In the genomic region with DNA sequence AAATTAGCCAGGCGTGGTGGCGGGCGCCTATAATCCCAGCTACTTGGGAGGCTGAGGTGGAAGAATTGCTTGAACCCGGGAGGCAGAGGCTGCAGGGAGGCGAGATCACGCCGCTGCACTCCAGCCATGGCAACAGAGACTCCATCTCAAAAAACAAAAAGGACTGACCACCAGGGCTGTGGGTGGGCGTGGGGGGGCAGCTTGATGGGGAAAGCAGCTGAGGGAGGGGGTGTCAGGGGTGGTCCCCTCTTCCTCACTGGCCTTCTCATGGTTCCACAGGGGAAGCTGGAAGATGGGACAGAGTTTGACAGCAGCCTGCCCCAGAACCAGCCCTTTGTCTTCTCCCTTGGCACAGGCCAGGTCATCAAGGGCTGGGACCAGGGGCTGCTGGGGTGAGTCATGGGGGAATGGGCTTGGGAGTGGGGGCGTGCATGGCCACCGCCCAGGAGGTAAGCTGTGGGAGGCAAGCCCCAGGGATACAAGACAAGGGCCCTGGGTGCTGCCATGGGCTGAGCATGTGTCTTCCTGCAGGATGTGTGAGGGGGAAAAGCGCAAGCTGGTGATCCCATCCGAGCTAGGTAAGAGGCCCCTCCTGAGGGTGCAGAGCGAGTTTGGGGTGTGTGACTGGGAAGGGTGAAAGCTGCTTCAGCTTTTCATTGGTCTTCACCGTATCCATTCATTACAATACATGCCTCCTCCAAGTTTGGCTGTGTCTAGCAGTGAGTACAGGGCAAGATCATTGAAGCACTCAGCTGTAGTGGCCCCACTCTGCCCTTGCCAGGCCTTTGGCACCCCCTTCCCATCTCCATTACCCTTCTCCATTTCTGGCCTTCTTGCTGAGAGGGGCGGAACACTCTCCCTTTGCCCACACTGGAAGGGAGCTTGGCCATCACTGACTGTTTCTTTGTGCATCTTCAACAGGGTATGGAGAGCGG, we compare ENCODE assay signal across 9 cellular contexts. TPM values are rescaled to one million over a fixed set of nuclear protein-coding genes. Genes with fewer than 3 reads are reported as not detected.
DNase-seq lines count a peak whose midpoint lies in the region; ATAC-seq, FAIRE-seq and TF ChIP-seq lines count a peak whose summit lies in the region.
"Had no signal": no experiment of that assay in that cellular context is flagged by ENCODE, and none has a peak within 500 bp of the region (broad histone marks: within the 10 kb centered on the region; RNA-seq: fewer than 3 reads in every experiment).

No MANE protein-coding gene starts in this region.

- no peaks in the 10 kb centered on the region; the same call in 1 of the 2 replicates for H3K79me2 ChIP-seq in OCI-LY1 (ENCODE audit: insufficient read depth, low read length)

- peaks cover 14% of the 10 kb centered on the region; the same call in 1 of the 2 replicates for H3F3A ChIP-seq in OCI-LY1 (ENCODE audit: insufficient read depth, low read length)

- 64 to 80% methylated on average over 16 of the region's 16 CpGs for WGBS in pancreas, 2 donors

- H3K27me3 Mint-ChIP-seq in CD8-positive, alpha-beta memory T cell, result no peaks in the 10 kb centered on the region

- peak overlapping the region; percentile 91 for H3K4me2 ChIP-seq in OCI-LY1 (ENCODE audit: low read length)

- peak overlapping the region; percentile 99 for H3K27ac ChIP-seq in CD8-positive, alpha-beta memory T cell (ENCODE audit: low read depth, low read length)
- H3K27ac ChIP-seq in OCI-LY1 (ENCODE audit: low read depth, low read length, poor library complexity, severe bottlenecking) (peak overlapping the region; percentile 73), duodenal mucosa (ENCODE audit: low read depth, low read length) (no peak overlapping the region), pancreas (peak overlapping the region; percentile 97 to 100 (median 98))

- peaks cover 39% of the 10 kb centered on the region for H3K4me1 ChIP-seq in CD8-positive, alpha-beta memory T cell (ENCODE audit: insufficient read depth, low read length)
- H3K4me1 ChIP-seq in OCI-LY1 (ENCODE audit: insufficient read depth, low read length, severe bottlenecking), result peaks cover 70% of the 10 kb centered on the region
- peaks cover 50 to 70% of the 10 kb centered on the region in 2 donors for H3K4me1 ChIP-seq in duodenal mucosa (ENCODE audit: control insufficient read depth in 1 of 2, insufficient read depth in 2 of 2, low read length in 2 of 2)
- peaks cover 23 to 46% (median 34%) of the 10 kb centered on the region in 3 donors for H3K4me1 ChIP-seq in pancreas

- peaks cover 27 to 71% (median 29%) of the 10 kb centered on the region in 3 donors for H3K4me1 Mint-ChIP-seq in CD8-positive, alpha-beta memory T cell

- intact Hi-C loops in pancreas (cut with DNase I), result no loop called here

- TF ChIP-seq CTCF in OCI-LY1 (IDR thresholded peaks at IDR 0.05; ENCODE audit: low read length) (no peak), pancreas (IDR thresholded peaks at IDR 0.05) (no peak)

- no peaks in the 10 kb centered on the region for H3K27me3 ChIP-seq in CD8-positive, alpha-beta memory T cell (ENCODE audit: insufficient read depth, low read length, poor library complexity, severe bottlenecking)
- no peaks in the 10 kb centered on the region for H3K27me3 ChIP-seq in OCI-LY1 (ENCODE audit: insufficient read depth, low read length)
- no peaks in the 10 kb centered on the region for H3K27me3 ChIP-seq in duodenal mucosa (ENCODE audit: control insufficient read depth in 1 of 2, insufficient read depth in 2 of 2, low read length in 2 of 2)
- no peaks in the 10 kb centered on the region for H3K27me3 ChIP-seq in pancreas

- H3K9ac ChIP-seq in OCI-LY1 (ENCODE audit: low read length), result peak overlapping the region; percentile 89; the same call in 1 of the 2 replicates
- peak overlapping the region in 1 of 2 donors; percentile 94 for H3K9ac ChIP-seq in duodenal mucosa (ENCODE audit: low read depth in 1 of 2, low read length in 2 of 2)

- H3K36me3 ChIP-seq in CD8-positive, alpha-beta memory T cell (ENCODE audit: insufficient read depth, low read length), result no peaks in the 10 kb centered on the region
- peaks cover 31% of the 10 kb centered on the region; the same call in 1 of the 2 replicates for H3K36me3 ChIP-seq in OCI-LY1 (ENCODE audit: insufficient read depth, low read length)
- peaks cover 0 to 12% of the 10 kb centered on the region in 2 donors for H3K36me3 ChIP-seq in duodenal mucosa (ENCODE audit: control insufficient read depth in 1 of 2, insufficient read depth in 2 of 2, low read length in 2 of 2)
- no peaks in the 10 kb centered on the region for H3K36me3 ChIP-seq in pancreas

- H3K4me3 ChIP-seq in CD8-positive, alpha-beta memory T cell (ENCODE audit: low read length), result no peak overlapping the region
- H3K4me3 ChIP-seq in OCI-LY1 (ENCODE audit: low read depth, low read length, poor library complexity, severe bottlenecking) (peak overlapping the region; percentile 77), duodenal mucosa (ENCODE audit: low read depth in 1 of 2, low read length in 2 of 2) (peak overlapping the region; percentile 82 to 84), pancreas (peak overlapping the region; percentile 78 to 91 (median 80))

- no peak for ATAC-seq in pancreas
- no peak for ATAC-seq in HG03097 (IDR thresholded peaks at IDR 0.05; ENCODE audit: low FRiP score, unreplicated experiment)
- ATAC-seq in HG03439 (IDR thresholded peaks at IDR 0.05; ENCODE audit: unreplicated experiment), result no peak

- no peaks in the 10 kb centered on the region for H3K9me3 Mint-ChIP-seq in CD8-positive, alpha-beta memory T cell

- no peaks in the 10 kb centered on the region for H3K9me3 ChIP-seq in CD8-positive, alpha-beta memory T cell (ENCODE audit: low read length)
- H3K9me3 ChIP-seq in OCI-LY1 (ENCODE audit: low read length) (no peaks in the 10 kb centered on the region), duodenal mucosa (ENCODE audit: control insufficient read depth in 1 of 2, low read length in 2 of 2) (no peaks in the 10 kb centered on the region), pancreas (no peaks in the 10 kb centered on the region)

- no peaks in the 10 kb centered on the region for H4K20me1 ChIP-seq in OCI-LY1 (ENCODE audit: insufficient read depth, low read length)

- DNase-seq in CD8-positive, alpha-beta memory T cell, result no peak
- DNase-seq in pancreas, result peak in 1 of 6 donors; percentile 77
- DNase-seq in NCI-H2029 treated with DMSO at 0.1 percent for 48 hours (lab: John Stamatoyannopoulos, UW), result no peak
- no peak for DNase-seq in activated effector memory CD4-positive, alpha-beta T cell treated with Interleukin-2 at 50 U/mL for 16 hours

- H3K9me2 ChIP-seq in OCI-LY1 (ENCODE audit: low read depth, low read length), result no peaks in the 10 kb centered on the region

- CTCF ChIA-PET in CD8-positive, alpha-beta memory T cell (lab: Charles Lee), result interaction anchor here (1.5 to 13.4 kb wide), 5 partner anchors 9 to 61 kb away, joined by 5 to 124 read pairs (median 12); partner anchors contain the start of genes CATSPERZ and FERMT3

- H3K36me3 Mint-ChIP-seq in CD8-positive, alpha-beta memory T cell, result peaks cover 0 to 28% (median 0%) of the 10 kb centered on the region in 3 donors

- no peak overlapping the region for H2AFZ ChIP-seq in OCI-LY1 (ENCODE audit: low read length)

- no peak for FAIRE-seq in pancreas (lab: Jason Lieb, UNC)
- FAIRE-seq: GM18507 had no signal

- H3K27ac Mint-ChIP-seq in CD8-positive, alpha-beta memory T cell, result peak overlapping the region in 7 of 8 donors; percentile 29 to 93 (median 79)

- H3K4me3 Mint-ChIP-seq in CD8-positive, alpha-beta memory T cell, result peak overlapping the region; percentile 49 to 90 (median 87)

- POLR2A ChIA-PET in CD8-positive, alpha-beta memory T cell (lab: Charles Lee), result interaction anchor here (1.0 kb wide), 2 partner anchors 8 to 37 kb away, joined by 3 read pairs; partner anchors contain the start of gene PLCB3

RNA-seq across cellular contexts. Expression of gene FKBP2, which starts 2.3 kb away (rescaled TPM):
- 10 to 100 TPM; 27.9 to 28.4 TPM for total RNA-seq in CD8-positive, alpha-beta memory T cell
- polyA plus RNA-seq in CD8-positive, alpha-beta memory T cell, result 124 TPM
- total RNA-seq in pancreas, result 10 to 100 TPM; 37.8 to 64.1 (median 45.6) TPM
- 100 to 1,000 TPM; 307 to 344 TPM for polyA plus RNA-seq in pancreas

RNA-seq across cellular contexts. Expression of gene PPP1R14B, which starts 3.6 kb away (rescaled TPM):
- 100 to 1,000 TPM; 365 to 381 TPM for total RNA-seq in CD8-positive, alpha-beta memory T cell
- 57.3 TPM for polyA plus RNA-seq in CD8-positive, alpha-beta memory T cell
- 100 to 1,000 TPM; 106 to 177 (median 119) TPM for total RNA-seq in pancreas
- polyA plus RNA-seq in pancreas, result 100 to 1,000 TPM in 1 of 2 donors, 10 to 100 TPM in 1; 81.6 to 180 TPM

RNA-seq across cellular contexts. Expression of gene PLCB3, which starts 8.1 kb away (rescaled TPM):
- total RNA-seq in CD8-positive, alpha-beta memory T cell, result 10 to 100 TPM; 12.5 to 13.6 TPM
- polyA plus RNA-seq in CD8-positive, alpha-beta memory T cell, result 0.47 TPM
- total RNA-seq in pancreas, result 10 to 100 TPM in 1 of 6 donors, 1 to 10 TPM in 5; 5.7 to 13.1 (median 6.9) TPM
- 10 to 100 TPM in 1 of 2 donors, 1 to 10 TPM in 1; 6.5 to 11.8 TPM for polyA plus RNA-seq in pancreas

RNA-seq across cellular contexts. Expression of gene VEGFB, which starts 8.8 kb away (rescaled TPM):
- total RNA-seq in CD8-positive, alpha-beta memory T cell, result 10 to 100 TPM; 71.9 to 77.0 TPM
- polyA plus RNA-seq in CD8-positive, alpha-beta memory T cell, result 19.0 TPM
- 10 to 100 TPM; 54.1 to 87.1 (median 62.2) TPM for total RNA-seq in pancreas
- 100 to 1,000 TPM in 1 of 2 donors, 10 to 100 TPM in 1; 61.2 to 115 TPM for polyA plus RNA-seq in pancreas

RNA-seq across cellular contexts. Expression of gene DNAJC4, which starts 12.8 kb away (rescaled TPM):
- total RNA-seq in CD8-positive, alpha-beta memory T cell, result 10 to 100 TPM; 25.5 to 26.4 TPM
- 28.7 TPM for polyA plus RNA-seq in CD8-positive, alpha-beta memory T cell
- total RNA-seq in pancreas, result 10 to 100 TPM; 28.1 to 39.1 (median 33.0) TPM
- polyA plus RNA-seq in pancreas, result 100 to 1,000 TPM in 1 of 2 donors, 10 to 100 TPM in 1; 92.9 to 125 TPM
